ENCODE assay signal across 20 cellular contexts in the genomic region with DNA sequence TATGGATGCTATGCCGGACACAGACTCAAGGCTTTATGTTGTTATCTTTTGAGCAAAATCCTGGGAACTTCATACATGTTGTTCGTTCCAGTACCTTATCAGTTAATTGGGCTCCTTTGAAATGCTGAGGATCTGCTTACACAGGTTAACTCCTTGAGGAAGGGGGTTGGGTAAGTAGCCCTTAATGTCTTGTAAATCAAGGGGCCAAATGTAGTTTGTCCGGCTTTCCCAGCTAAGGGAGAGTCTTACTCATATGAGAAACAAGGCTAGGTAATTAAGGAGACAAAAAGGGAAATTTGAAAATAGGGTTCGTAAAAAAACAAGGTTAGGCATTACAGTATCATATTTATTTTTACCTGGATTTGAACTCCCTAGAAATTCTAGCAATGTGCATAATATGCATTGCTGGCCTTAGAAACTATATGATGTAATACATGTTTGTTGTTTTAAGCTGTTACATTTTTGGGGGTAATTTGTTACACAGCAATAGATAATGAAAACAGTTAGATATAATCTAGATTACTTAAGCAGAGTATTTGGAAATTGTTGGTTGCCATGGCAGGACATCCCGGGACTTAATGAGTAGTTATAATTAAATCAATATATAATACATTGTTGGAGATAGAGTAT. TPM values are rescaled to one million over a fixed set of nuclear protein-coding genes. Genes with fewer than 3 reads are reported as not detected.
A peak's percentile ranks its signal among the peaks of the same experiment; 100 is the strongest.
DNase-seq lines count a peak whose midpoint lies in the region; ATAC-seq and TF ChIP-seq lines count a peak whose summit lies in the region.
"Had no signal": no experiment of that assay in that cellular context is flagged by ENCODE, and none has a peak within 500 bp of the region (broad histone marks: within the 10 kb centered on the region; RNA-seq: fewer than 3 reads in every experiment).

No MANE protein-coding gene starts in this region.

- no peak overlapping the region for H3K27ac ChIP-seq in HCT116 (ENCODE audit: low read depth, low read length)
- peak overlapping the region; percentile 66 for H3K27ac ChIP-seq in PC-9
- no peak overlapping the region for H3K27ac ChIP-seq in esophagus squamous epithelium
- H3K27ac ChIP-seq: Peyer's patch, SK-N-MC had no signal

- H3F3A ChIP-seq in PC-9 (ENCODE audit: insufficient read depth, low read depth) = peaks cover 28% of the 10 kb centered on the region

- TF ChIP-seq RAD21 in HCT116 (IDR thresholded peaks at IDR 0.05; ENCODE audit: low read depth) = no peak

- no peaks in the 10 kb centered on the region for H3K9me2 ChIP-seq in HCT116 (ENCODE audit: insufficient read depth)
- no peaks in the 10 kb centered on the region for H3K9me2 ChIP-seq in PC-9 (ENCODE audit: insufficient read depth)

- CTCF ChIA-PET in HCT116 (lab: Charles Lee) = no interaction called here
- CTCF ChIA-PET in PC-9 (lab: Charles Lee) = no interaction called here
- CTCF ChIA-PET in Calu3 (lab: Charles Lee) = no interaction called here

- peak overlapping the region; percentile 44 for H3K4me3 Mint-ChIP-seq in type B pancreatic cell
- no peak overlapping the region for H3K4me3 Mint-ChIP-seq in Calu3 (ENCODE audit: low read depth, unreplicated experiment)
- no peak overlapping the region for H3K4me3 Mint-ChIP-seq in naive thymus-derived CD8-positive, alpha-beta T cell
- H3K4me3 Mint-ChIP-seq: B cell; CD4-positive, alpha-beta T cell had no signal

- 87 to 89% methylated on average over 5 of the region's 5 CpGs for WGBS in esophagus squamous epithelium, 2 donors

- H3K9me3 ChIP-seq in HCT116 (ENCODE audit: control insufficient read depth in 1 of 2, insufficient read depth in 1 of 2, low read depth in 1 of 2, low read length in 2 of 2) = no peaks in the 10 kb centered on the region
- no peaks in the 10 kb centered on the region for H3K9me3 ChIP-seq in PC-9 (ENCODE audit: insufficient read depth, low read depth)
- no peaks in the 10 kb centered on the region for H3K9me3 ChIP-seq in esophagus squamous epithelium
- H3K9me3 ChIP-seq: MG63, Peyer's patch had no signal

- H3K36me3 Mint-ChIP-seq in type B pancreatic cell (no peaks in the 10 kb centered on the region), Calu3 (ENCODE audit: insufficient read depth, unreplicated experiment) (peaks cover 4% of the 10 kb centered on the region)
- no peaks in the 10 kb centered on the region for H3K36me3 Mint-ChIP-seq in naive thymus-derived CD8-positive, alpha-beta T cell

- H3K4me3 ChIP-seq in HCT116 (replicated peaks in 1 of 2; ENCODE audit: low read depth in 1 of 2, low read length in 2 of 2) (no peak overlapping the region), PC-9 (no peak overlapping the region), esophagus squamous epithelium (no peak overlapping the region)
- H3K4me3 ChIP-seq: MG63, Peyer's patch, SK-N-MC had no signal

- intact Hi-C loops in HCT116 (cut with micrococcal nuclease) (loop anchor here (10.0 kb wide), 1 partner anchor 1105 kb away; no protein-coding TSS in a partner anchor), PC-9 (cut with micrococcal nuclease; ENCODE audit: unreplicated experiment) (loop anchor here (5.0 kb wide), 1 partner anchor 358 kb away; the partner anchor contains the start of gene MAP4K4), Calu3 (cut with micrococcal nuclease; ENCODE audit: unreplicated experiment) (no loop called here), esophagus squamous epithelium (cut with DNase I) (no loop called here)

- H3K27me3 ChIP-seq in HCT116 (ENCODE audit: insufficient read depth, low read length) (no peaks in the 10 kb centered on the region), PC-9 (ENCODE audit: insufficient read depth, low read depth) (no peaks in the 10 kb centered on the region), esophagus squamous epithelium (no peaks in the 10 kb centered on the region)
- H3K27me3 ChIP-seq: MG63, Peyer's patch had no signal

- H3K27me3 Mint-ChIP-seq in type B pancreatic cell (no peaks in the 10 kb centered on the region), Calu3 (ENCODE audit: unreplicated experiment) (no peaks in the 10 kb centered on the region)
- H3K27me3 Mint-ChIP-seq in naive thymus-derived CD8-positive, alpha-beta T cell = no peaks in the 10 kb centered on the region
- H3K27me3 Mint-ChIP-seq: CD4-positive, alpha-beta T cell had no signal

- H3K4me1 Mint-ChIP-seq in type B pancreatic cell (ENCODE audit: unreplicated experiment) (peaks cover 42% of the 10 kb centered on the region), Calu3 (ENCODE audit: low read depth, unreplicated experiment) (peaks cover 34% of the 10 kb centered on the region)
- H3K4me1 Mint-ChIP-seq in naive thymus-derived CD8-positive, alpha-beta T cell = peaks cover 14 to 31% (median 25%) of the 10 kb centered on the region in 4 donors

- H3K9ac ChIP-seq in HCT116 (ENCODE audit: low read length) = no peak overlapping the region

- RAD21 ChIA-PET in HCT116 (lab: Charles Lee; ENCODE audit: low non-redundant PET in 1 of 2, low total read pairs in 2 of 2, uncharacterized antibody in 2 of 2, unreplicated experiment in 2 of 2) = no interaction called here

- POLR2A ChIA-PET in HCT116 (lab: Charles Lee) (no interaction called here), PC-9 (lab: Charles Lee; ENCODE audit: unreplicated experiment) (no interaction called here)
- POLR2A ChIA-PET in naive thymus-derived CD8-positive, alpha-beta T cell (lab: Charles Lee) = interaction anchor here (1.4 kb wide), 1 partner anchor 31 kb away, joined by 3 read pairs; the partner anchor contains the start of gene RNF149

- H3K79me2 ChIP-seq in HCT116 (ENCODE audit: insufficient read depth, low read length) (no peaks in the 10 kb centered on the region), PC-9 (ENCODE audit: low read depth) (no peaks in the 10 kb centered on the region)

- H3K27ac Mint-ChIP-seq in type B pancreatic cell (no peak overlapping the region), Calu3 (ENCODE audit: unreplicated experiment) (no peak overlapping the region)
- H3K27ac Mint-ChIP-seq in naive thymus-derived CD8-positive, alpha-beta T cell = no peak overlapping the region
- H3K27ac Mint-ChIP-seq: B cell; CD4-positive, alpha-beta T cell had no signal

- no peak for ATAC-seq in HCT116
- ATAC-seq in naive thymus-derived CD8-positive, alpha-beta T cell = no peak
- ATAC-seq: Right ventricle myocardium inferior had no signal

- DNase-seq in HCT116 (ENCODE audit: low read depth, low spot score) (no peak), PC-9 (peak in 1 of 2 experiments; percentile 80), islet precursor cell (peak; percentile 63), type B pancreatic cell (ENCODE audit: extremely low spot score, unreplicated experiment) (no peak), Calu3 (no peak), esophagus squamous epithelium (lab: John Stamatoyannopoulos, UW) (no peak)
- no peak for DNase-seq in naive thymus-derived CD8-positive, alpha-beta T cell
- DNase-seq: CD4-positive, alpha-beta T cell; Karpas-422; MG63; NCI-H1092; NCI-H1694 treated with DMSO at 0.1 percent for 48 hours; NCI-H2107; NCI-H226; NCI-H524 treated with DMSO at 0.1 percent for 48 hours; Peyer's patch had no signal

- no TSS peak for BruUV-seq in HCT116 (replicated peaks; lab: Mats Ljungman, UMichigan)
- no TSS peak for BruUV-seq in PC-9 (replicated peaks; lab: Mats Ljungman, UMichigan)
- no TSS peak for BruUV-seq in Calu3 (replicated peaks; lab: Mats Ljungman, UMichigan)

- H3K9me3 Mint-ChIP-seq in type B pancreatic cell = no peaks in the 10 kb centered on the region
- no peaks in the 10 kb centered on the region for H3K9me3 Mint-ChIP-seq in Calu3 (ENCODE audit: low read depth, unreplicated experiment)
- no peaks in the 10 kb centered on the region for H3K9me3 Mint-ChIP-seq in naive thymus-derived CD8-positive, alpha-beta T cell
- H3K9me3 Mint-ChIP-seq: CD4-positive, alpha-beta T cell had no signal

- H4K20me1 ChIP-seq in HCT116 (ENCODE audit: insufficient read depth) = no peaks in the 10 kb centered on the region
- H4K20me1 ChIP-seq in PC-9 (ENCODE audit: insufficient read depth) = no peaks in the 10 kb centered on the region

- TF ChIP-seq CTCF in HCT116 (IDR thresholded peaks at IDR 0.05 in 2 of 3, conservative IDR thresholded peaks at IDR 0.05 in 1 of 3; ENCODE audit: borderline replicate concordance in 1 of 3, insufficient read depth in 1 of 3, low read depth in 2 of 3, low read length in 2 of 3) (no peak), PC-9 (conservative IDR thresholded peaks at IDR 0.05) (no peak), type B pancreatic cell (conservative IDR thresholded peaks at IDR 0.05) (no peak), Calu3 (IDR thresholded peaks at IDR 0.05; ENCODE audit: unreplicated experiment) (no peak), esophagus squamous epithelium (IDR thresholded peaks at IDR 0.05) (no peak)

- H2AFZ ChIP-seq in HCT116 (ENCODE audit: low read depth, low read length, poor library complexity, severe bottlenecking) (peak overlapping the region; percentile 4), PC-9 (no peak overlapping the region)

- peaks cover 3 to 10% of the 10 kb centered on the region in 2 experiments; a peak in 2 of 4 replicates for H3K4me1 ChIP-seq in HCT116 (ENCODE audit: control insufficient read depth in 1 of 2, insufficient read depth in 2 of 2, low read length in 2 of 2)
- peaks cover 40% of the 10 kb centered on the region for H3K4me1 ChIP-seq in PC-9 (replicated peaks; ENCODE audit: insufficient read depth)
- peaks cover 0 to 22% (median 6%) of the 10 kb centered on the region in 3 donors for H3K4me1 ChIP-seq in esophagus squamous epithelium
- H3K4me1 ChIP-seq: Peyer's patch had no signal

- no peaks in the 10 kb centered on the region for H3K36me3 ChIP-seq in HCT116 (ENCODE audit: control insufficient read depth in 1 of 2, insufficient read depth in 2 of 2, low read length in 2 of 2)
- no peaks in the 10 kb centered on the region for H3K36me3 ChIP-seq in PC-9 (ENCODE audit: low read depth)
- no peaks in the 10 kb centered on the region for H3K36me3 ChIP-seq in esophagus squamous epithelium
- H3K36me3 ChIP-seq: MG63, Peyer's patch had no signal

- H3K4me2 ChIP-seq in HCT116 (ENCODE audit: low read length) (no peak overlapping the region), PC-9 (peak overlapping the region; percentile 59)

- no peak for TF ChIP-seq POLR2A in HCT116 (IDR thresholded peaks at IDR 0.05; ENCODE audit: borderline replicate concordance, extremely low read depth, insufficient read depth, insufficient read length)
- no peak for TF ChIP-seq POLR2A in esophagus squamous epithelium (IDR thresholded peaks at IDR 0.05)

RNA-seq across cellular contexts. Expression of gene RNF149, which starts 30.9 kb away (rescaled TPM):
- total RNA-seq in HCT116 (2021; ENCODE audit: unreplicated experiment) = 40.2 TPM
- 17.1 and 20.1 TPM in 2 replicates for polyA plus RNA-seq in HCT116 (2012)
- total RNA-seq in PC-9 (2021) = 58.6 and 71.6 TPM in 2 replicates
- total RNA-seq in type B pancreatic cell (ENCODE audit: low replicate concordance) = 47.0 and 57.3 TPM in 2 replicates
- 69.0 and 79.8 TPM in 2 replicates for total RNA-seq in Calu3 (2022)
- 100 to 1,000 TPM in 3 of 4 donors, 10 to 100 TPM in 1; 80.3 to 117 (median 110) TPM for total RNA-seq in esophagus squamous epithelium
- total RNA-seq in naive thymus-derived CD8-positive, alpha-beta T cell = 100 to 1,000 TPM; 108 to 114 TPM
- polyA plus RNA-seq in naive thymus-derived CD8-positive, alpha-beta T cell = 10 to 100 TPM; 36.6 to 41.6 (median 39.0) TPM

RNA-seq across cellular contexts. Expression of gene CREG2, which starts 48.0 kb away (rescaled TPM):
- total RNA-seq in HCT116 (2021; ENCODE audit: unreplicated experiment) = 0.12 TPM
- 0.16 and 0.29 TPM in 2 replicates for polyA plus RNA-seq in HCT116 (2012)
- total RNA-seq in PC-9 (2021) = 9.0 and 12.3 TPM in 2 replicates
- 1.9 and 4.2 TPM in 2 replicates for total RNA-seq in type B pancreatic cell (ENCODE audit: low replicate concordance)
- total RNA-seq in Calu3 (2022) = 1.3 and 2.4 TPM in 2 replicates
- total RNA-seq in esophagus squamous epithelium = 1 to 10 TPM in 2 of 4 donors, under 1 TPM in 2; 0.38 to 2.5 (median 1.3) TPM
- not detected for total RNA-seq in naive thymus-derived CD8-positive, alpha-beta T cell
- polyA plus RNA-seq in naive thymus-derived CD8-positive, alpha-beta T cell = not detected
- total RNA-seq: B cell, Right ventricle myocardium inferior had no signal
- polyA plus RNA-seq: AG04450 had no signal

Comparison
In these comparisons a context has a peak if more than half of its experiments do, and no peak if none do; other contexts are left out.
1. intact Hi-C loops: an anchor here in HCT116 (10.0 kb wide) and PC-9 (5.0 kb wide); none called in Calu3 and esophagus squamous epithelium.